In genomic region chr6:3118353-3119039, GRCh38 we compare ENCODE assay signal across 8 cellular contexts. TPM values are rescaled to one million over a fixed set of nuclear protein-coding genes. Genes with fewer than 3 reads are reported as not detected.
DNase-seq lines count a peak whose midpoint lies in the region; ATAC-seq, FAIRE-seq and TF ChIP-seq lines count a peak whose summit lies in the region.

TSS of gene BPHL (plus strand) at chr6:3118711. CDS start at chr6:3118741, 30 bp downstream.

- H3K4me3 ChIP-seq in adrenal gland (peak within 1 kb of the TSS; percentile 80 to 94 (median 87)), heart left ventricle (peak within 1 kb of the TSS; percentile 62 to 94 (median 80)), transverse colon (peak within 1 kb of the TSS; percentile 71 to 83 (median 74))

- TF ChIP-seq CTCF in adrenal gland (IDR thresholded peaks at IDR 0.05) (no peak), heart left ventricle (IDR thresholded peaks at IDR 0.05) (peak in 1 of 12 donors; percentile 12), transverse colon (IDR thresholded peaks at IDR 0.05) (no peak)

- peak; percentile 92 for ATAC-seq in HG02840 (IDR thresholded peaks at IDR 0.05; ENCODE audit: low FRiP score, unreplicated experiment)
- ATAC-seq in heart left ventricle: peak; percentile 97 to 99 (median 98)

- H3K9me3 ChIP-seq in adrenal gland (replicated peaks in 1 of 3) (no peaks in the 10 kb centered on the region), heart left ventricle (no peaks in the 10 kb centered on the region), transverse colon (no peaks in the 10 kb centered on the region)

- DNase-seq in GM12892 (ENCODE audit: insufficient read length): peak; percentile 96
- peak; percentile 88 for DNase-seq in NCI-H1436 (lab: John Stamatoyannopoulos, UW)
- DNase-seq in SW480 (ENCODE audit: low spot score): peak; percentile 88
- DNase-seq in adrenal gland: peak; percentile 96 to 99 (median 98)
- peak; percentile 98 to 100 (median 98) for DNase-seq in heart left ventricle
- peak; percentile 94 for DNase-seq in pons (ENCODE audit: low spot score)
- DNase-seq in transverse colon: peak; percentile 99

- WGBS in adrenal gland, 4 donors: 0 to 2% (median 1%) methylated on average over 12 to 89 of the region's 89 CpGs
- WGBS in heart left ventricle, 4 donors: 0 to 1% (median 1%) methylated on average over 59 to 89 of the region's 89 CpGs
- 1% methylated on average over 66 of the region's 89 CpGs; no CpG with 5 or more reads in 1 of the 2 donors for WGBS in transverse colon (ENCODE audit: low coverage in 1 of 2), 2 donors

- no peak for TF ChIP-seq EP300 in transverse colon (IDR thresholded peaks at IDR 0.05; ENCODE audit: low read depth)

- in situ Hi-C loops in transverse colon (cut with MboI; ENCODE audit: low pct_ligation_motif_present in 1 of 4, low pct_unique_long_range_greater_than_20kb in 1 of 4, low sequenced_read_pairs in 3 of 4): loop anchor here in 2 of 4 donors (25.0 kb wide), 1 partner anchor 619 kb away; no protein-coding TSS in a partner anchor

- peak within 1 kb of the TSS; percentile 57 to 93 (median 74) for H3K27ac ChIP-seq in adrenal gland
- H3K27ac ChIP-seq in heart left ventricle: peak within 1 kb of the TSS; percentile 77 to 95 (median 92)
- H3K27ac ChIP-seq in transverse colon: peak within 1 kb of the TSS; percentile 91 to 96 (median 92)

- H3K27me3 ChIP-seq in adrenal gland (no peaks in the 10 kb centered on the region), heart left ventricle (no peaks in the 10 kb centered on the region), transverse colon (no peaks in the 10 kb centered on the region)

- intact Hi-C loops in adrenal gland (cut with DNase I) (no loop called here), heart left ventricle (cut with DNase I) (no loop called here), transverse colon (cut with DNase I; ENCODE audit: low total_unique reads) (no loop called here)

- H3K4me1 ChIP-seq in adrenal gland (replicated peaks in 1 of 2) (peaks cover 5 to 13% of the 10 kb centered on the region in 2 donors), heart left ventricle (peaks cover 0 to 18% (median 9%) of the 10 kb centered on the region in 12 donors), transverse colon (peaks cover 6 to 18% (median 10%) of the 10 kb centered on the region in 4 donors)

- peak; percentile 83 for TF ChIP-seq POLR2A in GM12892 (IDR thresholded peaks at IDR 0.05; ENCODE audit: low read depth, low read length)
- peak; percentile 33 to 84 for TF ChIP-seq POLR2A in adrenal gland (IDR thresholded peaks at IDR 0.05)
- peak in 1 of 2 donors; percentile 88 for TF ChIP-seq POLR2A in heart left ventricle (IDR thresholded peaks at IDR 0.05)
- peak; percentile 83 for TF ChIP-seq POLR2A in transverse colon (IDR thresholded peaks at IDR 0.05)

- peak; percentile 98 for FAIRE-seq in GM12892 (lab: Jason Lieb, UNC)

- H3K36me3 ChIP-seq in adrenal gland (replicated peaks in 1 of 2): peaks cover 0 to 13% of the 10 kb centered on the region in 2 donors
- H3K36me3 ChIP-seq in heart left ventricle: peaks cover 0 to 25% (median 20%) of the 10 kb centered on the region in 9 donors
- peaks cover 0 to 14% (median under 1%) of the 10 kb centered on the region in 4 donors for H3K36me3 ChIP-seq in transverse colon

RNA-seq across cellular contexts. Expression of gene BPHL, which starts in this region (rescaled TPM):
- polyA plus RNA-seq in GM12892 (2012; ENCODE audit: missing spikeins): 18.2 TPM
- 10 to 100 TPM; 17.2 to 36.3 (median 22.1) TPM for total RNA-seq in adrenal gland
- polyA plus RNA-seq in adrenal gland: 10 to 100 TPM; 22.4 to 32.4 (median 27.2) TPM
- total RNA-seq in heart left ventricle: 10 to 100 TPM; 11.5 to 38.2 (median 17.2) TPM
- 10 to 100 TPM in 1 of 2 donors, 1 to 10 TPM in 1; 4.8 to 13.3 TPM for polyA plus RNA-seq in heart left ventricle
- total RNA-seq in transverse colon: 10 to 100 TPM; 16.1 to 32.5 (median 21.2) TPM

Comparison
In these comparisons a context has a peak if more than half of its experiments do, and no peak if none do; other contexts are left out.
1. Peak in every context shown above with its lines: DNase-seq, ATAC-seq, H3K4me3 ChIP-seq and H3K27ac ChIP-seq.